Comparison of ENCODE assay signal across 7 cellular contexts in the genomic region with DNA sequence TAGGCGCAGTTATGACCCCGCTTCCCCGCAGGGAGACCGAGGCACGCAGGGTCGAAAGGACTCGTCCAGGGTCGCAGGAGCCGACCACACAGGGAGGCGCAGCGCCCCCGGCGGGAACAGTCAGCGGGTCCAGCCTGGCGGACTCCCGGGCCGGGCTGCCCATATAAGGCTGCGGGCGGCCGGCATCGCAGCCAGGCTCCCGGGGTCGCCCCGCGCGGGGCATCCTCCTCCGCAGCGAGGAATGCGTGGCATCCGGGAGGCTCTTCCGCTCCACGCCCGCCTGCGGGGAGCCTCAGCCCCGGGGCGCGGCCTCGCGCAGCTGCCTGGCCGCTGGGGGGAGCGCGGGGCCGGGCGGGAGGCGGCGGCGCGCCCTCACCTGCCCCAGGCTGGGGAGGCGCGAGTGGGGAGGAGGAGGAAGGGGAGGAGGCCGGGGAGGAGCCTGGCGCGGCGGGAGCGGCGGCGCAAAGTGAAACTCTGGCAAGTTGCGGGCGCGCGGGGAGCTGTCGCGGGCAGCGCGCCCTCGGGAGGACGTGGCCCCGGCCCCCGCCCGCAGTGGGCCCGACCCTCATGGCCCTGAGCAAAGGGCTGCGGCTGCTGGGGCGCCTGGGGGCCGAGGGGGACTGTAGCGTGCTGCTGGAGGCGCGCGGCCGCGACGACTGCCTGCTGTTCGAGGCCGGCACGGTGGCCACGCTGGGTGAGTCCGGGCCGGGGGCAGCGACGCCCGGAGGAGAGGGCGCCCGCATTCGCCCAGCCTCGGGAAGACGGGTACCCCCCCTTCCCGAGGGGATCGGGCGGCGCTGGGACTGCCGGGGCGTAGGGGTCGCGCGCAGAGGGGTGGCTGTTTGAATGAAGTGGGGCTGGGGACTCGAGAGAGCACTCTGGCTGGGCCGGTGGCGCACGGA. TPM values are rescaled to one million over a fixed set of nuclear protein-coding genes. Genes with fewer than 3 reads are reported as not detected.
DNase-seq lines count a peak whose midpoint lies in the region; ATAC-seq, FAIRE-seq and TF ChIP-seq lines count a peak whose summit lies in the region.

Gene SYNJ2 (plus strand): TSS at position 469 of the 902 bp plus-strand sequence. CDS start 99 bp downstream, at position 568.

- H3K27ac ChIP-seq in WERI-Rb-1 (peak within 1 kb of the TSS; percentile 72), mammary epithelial cell (ENCODE audit: insufficient read depth, low read depth, low read length) (peak within 1 kb of the TSS; percentile 26)

- BruUV-seq in mammary epithelial cell (replicated peaks; lab: Mats Ljungman, UMichigan): no TSS peak

- CTCF ChIA-PET in mammary epithelial cell (lab: Charles Lee; ENCODE audit: low non-redundant PET): interaction anchor here (0.7 kb wide), 1 partner anchor 65 kb away, joined by 3 read pairs; no protein-coding TSS in a partner anchor

- H2AFZ ChIP-seq in mammary epithelial cell (ENCODE audit: low read depth, low read length): peak within 1 kb of the TSS; percentile 91

- peak; percentile 82 for ATAC-seq in HG02642 (IDR thresholded peaks at IDR 0.05; ENCODE audit: poor library complexity, unreplicated experiment)

- 2% methylated on average over 10 of the region's 108 CpGs for whole genome bisulfite sequencing in mammary epithelial cell (ENCODE audit: low coverage, missing lambda C conversion rate)

- TF ChIP-seq CTCF in WERI-Rb-1 (IDR thresholded peaks at IDR 0.05; ENCODE audit: low read depth, low read length): peak; percentile 50
- TF ChIP-seq CTCF in mammary epithelial cell (conservative IDR thresholded peaks at IDR 0.05 in 1 of 2, IDR thresholded peaks at IDR 0.05 in 1 of 2; ENCODE audit: extremely low read depth in 1 of 2, insufficient read depth in 1 of 2, low read depth in 1 of 2, low read length in 2 of 2): peak; percentile 13 to 43

- H3K27me3 ChIP-seq in WERI-Rb-1 (ENCODE audit: insufficient read depth, low read depth, severe bottlenecking) (no peaks in the 10 kb centered on the region), mammary epithelial cell (ENCODE audit: insufficient read depth, low read length) (no peaks in the 10 kb centered on the region)

- no peaks in the 10 kb centered on the region for H3K9me3 ChIP-seq in WERI-Rb-1 (ENCODE audit: severe bottlenecking)
- no peaks in the 10 kb centered on the region for H3K9me3 ChIP-seq in mammary epithelial cell (replicated peaks; ENCODE audit: insufficient read depth, low read length)

- H3K79me2 ChIP-seq in mammary epithelial cell (ENCODE audit: insufficient read depth, low read length): peaks cover 50% of the 10 kb centered on the region

- H3K4me3 ChIP-seq in WERI-Rb-1 (ENCODE audit: low read depth, low read length) (peak within 1 kb of the TSS; percentile 80), mammary epithelial cell (replicated peaks in 1 of 3; ENCODE audit: insufficient read depth in 1 of 3, low read depth in 2 of 3, low read length in 3 of 3) (peak within 1 kb of the TSS; percentile 82 to 85 (median 83))

- dilution Hi-C loops in mammary epithelial cell (cut with HindIII; ENCODE audit: low sequenced_read_pairs): no loop called here

- in situ Hi-C loops in mammary epithelial cell (cut with MboI; ENCODE audit: low sequenced_read_pairs in 2 of 2): loop anchor here in 1 of 2 donors (10.0 kb wide), 1 partner anchor 73 kb away; no protein-coding TSS in a partner anchor

- intact Hi-C loops in mammary epithelial cell (cut with micrococcal nuclease): loop anchor here (2.0 to 5.0 kb wide), 3 partner anchors 33 to 219 kb away; no protein-coding TSS in a partner anchor

- peak within 1 kb of the TSS; percentile 97 for H3K4me2 ChIP-seq in mammary epithelial cell (ENCODE audit: insufficient read depth, low read depth, low read length)

- peak within 1 kb of the TSS; percentile 63 for H3K9ac ChIP-seq in mammary epithelial cell (ENCODE audit: insufficient read depth, low read length)

- DNase-seq in GM12891 (ENCODE audit: insufficient read length, low spot score): peak; percentile 67
- DNase-seq in NCI-H1092 treated with DMSO at 0.1 percent for 48 hours (lab: John Stamatoyannopoulos, UW): peak; percentile 46
- peak; percentile 84 for DNase-seq in WERI-Rb-1
- DNase-seq in mammary epithelial cell: peak; percentile 78
- DNase-seq in islet precursor cell: peak; percentile 95
- DNase-seq in stimulated activated CD4-positive, alpha-beta T cell treated with anti-CD3 and anti-CD28 coated beads, Interleukin-15, amount 100 ng/mL, for 1 hour (ENCODE audit: low read depth in 1 of 2, low spot score in 1 of 2): peak; percentile 70 to 72

- no peaks in the 10 kb centered on the region for H4K20me1 ChIP-seq in mammary epithelial cell (ENCODE audit: insufficient read depth, low read length)

- no peak for FAIRE-seq in GM12891 (lab: Jason Lieb, UNC)

- TF ChIP-seq POLR2A in GM12891 (IDR thresholded peaks at IDR 0.05; ENCODE audit: low read depth, low read length): no peak

- peaks cover 32% of the 10 kb centered on the region for H3K4me1 ChIP-seq in mammary epithelial cell (ENCODE audit: insufficient read depth, low read length)

- H3K36me3 ChIP-seq in WERI-Rb-1: no peaks in the 10 kb centered on the region
- H3K36me3 ChIP-seq in mammary epithelial cell (ENCODE audit: insufficient read depth, low read length): no peaks in the 10 kb centered on the region

TF ChIP-seq in GM12891, 5 proteins besides CTCF, POLR2A, EP300 and RAD21:
- TF ChIP-seq POU2F2 (IDR thresholded peaks at IDR 0.05; ENCODE audit: low read depth, low read length) (no peak), TAF1 (IDR thresholded peaks at IDR 0.05; ENCODE audit: low read depth, low read length) (no peak), PAX5 (IDR thresholded peaks at IDR 0.05; ENCODE audit: insufficient read depth, low read length, severe bottlenecking) (no peak), POLR2AphosphoS5 (IDR thresholded peaks at IDR 0.05; ENCODE audit: low read depth, low read length) (no peak), SPI1 (IDR thresholded peaks at IDR 0.05; ENCODE audit: low read depth, low read length) (no peak)

RNA-seq across cellular contexts. Expression of gene SYNJ2, which starts in this region (rescaled TPM):
- polyA plus RNA-seq in GM12891 (2012; ENCODE audit: low read depth, missing spikeins): 0.65 TPM
- total RNA-seq in mammary epithelial cell: 10 to 100 TPM; 16.0 to 26.6 TPM
- polyA plus RNA-seq in mammary epithelial cell: 17.0 TPM
- polyA minus RNA-seq in mammary epithelial cell: 66.3 TPM

Comparison
In these comparisons a context has a peak if more than half of its experiments do, and no peak if none do; other contexts are left out.
1. Peak in every context shown above with its lines: DNase-seq, ATAC-seq, H3K4me3 ChIP-seq and H3K27ac ChIP-seq.